In the genomic region with DNA sequence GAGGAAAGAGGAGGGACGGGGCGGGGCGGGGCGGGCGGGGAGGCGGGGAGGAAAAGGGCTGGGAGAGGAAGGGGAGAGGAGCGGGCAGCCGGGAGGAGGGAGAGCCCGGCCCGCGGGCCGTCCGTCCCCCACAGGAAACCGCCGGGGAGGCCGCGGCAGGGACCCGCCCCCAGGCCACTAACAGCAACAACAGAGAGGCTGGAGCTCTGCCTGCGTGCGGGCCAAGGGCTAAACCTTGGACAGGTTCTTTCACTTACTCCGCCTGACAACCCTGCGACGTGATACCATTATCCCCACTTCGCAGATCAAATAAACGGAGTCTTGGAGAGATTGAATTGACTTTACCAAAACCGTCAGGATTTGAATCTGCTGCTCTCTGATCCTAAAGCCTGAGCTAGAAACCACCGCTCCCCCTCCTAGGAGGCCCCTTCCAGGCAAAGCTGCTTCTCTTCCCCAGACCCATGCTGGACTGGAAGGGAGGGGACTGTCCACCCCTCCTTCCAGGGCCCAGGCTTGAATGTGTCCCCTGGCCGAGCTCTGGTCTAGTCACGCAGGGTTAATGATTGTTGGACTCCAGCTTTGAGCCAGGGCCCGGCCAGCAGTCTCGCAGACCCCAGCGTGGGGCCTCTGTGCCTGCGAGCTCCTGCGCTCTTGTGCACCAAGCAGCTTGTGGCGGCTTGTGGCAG, we compare ENCODE assay signal across 8 cellular contexts. TPM values are rescaled to one million over a fixed set of nuclear protein-coding genes. Genes with fewer than 3 reads are reported as not detected.
DNase-seq lines count a peak whose midpoint lies in the region; ATAC-seq and TF ChIP-seq lines count a peak whose summit lies in the region.

A gene with protein sequence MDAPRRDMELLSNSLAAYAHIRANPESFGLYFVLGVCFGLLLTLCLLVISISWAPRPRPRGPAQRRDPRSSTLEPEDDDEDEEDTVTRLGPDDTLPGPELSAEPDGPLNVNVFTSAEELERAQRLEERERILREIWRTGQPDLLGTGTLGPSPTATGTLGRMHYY (minus strand): TSS at position 10 of the 686 bp plus-strand sequence. CDS start 608 bp downstream, outside the sequence.

- TF ChIP-seq POLR2A in heart left ventricle (IDR thresholded peaks at IDR 0.05) = peak in 1 of 2 donors; percentile 33

- no peaks in the 10 kb centered on the region for H3K27me3 ChIP-seq in CD8-positive, alpha-beta T cell (ENCODE audit: insufficient read depth, low read length)
- H3K27me3 ChIP-seq in GM23338 (ENCODE audit: insufficient read depth) (peaks cover 47% of the 10 kb centered on the region), Panc1 (ENCODE audit: control insufficient read depth, insufficient read depth, low read length) (no peaks in the 10 kb centered on the region), heart left ventricle (no peaks in the 10 kb centered on the region)

- no TSS peak for BruUV-seq in Panc1 (replicated peaks; lab: Mats Ljungman, UMichigan)

- peak within 1 kb of the TSS; percentile 55 for H3K27ac Mint-ChIP-seq in CD8-positive, alpha-beta T cell
- H3K27ac Mint-ChIP-seq in GM23338 = no peak within 1 kb of the TSS
- no peak within 1 kb of the TSS for H3K27ac Mint-ChIP-seq in activated naive CD8-positive, alpha-beta T cell treated with anti-CD3 and anti-CD28 coated beads, Interleukin-2, amount 50 U/mL, for 24 hours

- CTCF ChIA-PET in CD8-positive, alpha-beta T cell (lab: Charles Lee) = interaction anchor here (1.1 to 1.7 kb wide), 4 partner anchors 10 to 97 kb away, joined by 3 to 6 read pairs (median 4); no protein-coding TSS in a partner anchor
- CTCF ChIA-PET in Panc1 (lab: Charles Lee) = interaction anchor here (0.6 to 0.9 kb wide), 2 partner anchors 19 to 47 kb away, joined by 3 to 8 read pairs; no protein-coding TSS in a partner anchor

- POLR2A ChIA-PET in CD8-positive, alpha-beta T cell (lab: Charles Lee) = interaction anchor here (0.6 to 1.8 kb wide), 4 partner anchors 15 to 163 kb away, joined by 3 to 8 read pairs (median 8); partner anchors contain the start of gene SH3D21
- POLR2A ChIA-PET in Panc1 (lab: Charles Lee) = no interaction called here

- 6 to 17% (median 6%) methylated on average over 10 to 35 of the region's 35 CpGs for WGBS in heart left ventricle, 4 donors

- H4K20me1 ChIP-seq in GM23338 (replicated peaks; ENCODE audit: insufficient read depth) = no peaks in the 10 kb centered on the region

- peak within 1 kb of the TSS; percentile 94 for H3K4me2 ChIP-seq in GM23338

- DNase-seq in CD8-positive, alpha-beta T cell = peak in 6 of 7 experiments; percentile 26 to 63 (median 41)
- DNase-seq in GM23338 (ENCODE audit: low spot score) = peak; percentile 76
- DNase-seq in Panc1 (ENCODE audit: low read depth, low spot score) = no peak
- DNase-seq in activated naive CD8-positive, alpha-beta T cell treated with anti-CD3 and anti-CD28 coated beads, Interleukin-2, amount 50 U/mL, for 24 hours = peak; percentile 53
- peak; percentile 87 to 94 (median 91) for DNase-seq in heart left ventricle
- peak; percentile 92 for DNase-seq in posterior vena cava (ENCODE audit: low spot score)

- peak; percentile 37 for ATAC-seq in CD8-positive, alpha-beta T cell
- ATAC-seq in GM23338 = peak; percentile 6
- peak; percentile 60 for ATAC-seq in Panc1
- ATAC-seq in activated naive CD8-positive, alpha-beta T cell treated with anti-CD3 and anti-CD28 coated beads, Interleukin-2, amount 50 U/mL, for 24 hours = peak; percentile 41
- ATAC-seq in heart left ventricle = peak; percentile 54 to 81 (median 64)
- no peak for ATAC-seq in GM21576 (IDR thresholded peaks at IDR 0.05; ENCODE audit: unreplicated experiment)
- no peak for ATAC-seq in HG03095 (IDR thresholded peaks at IDR 0.05; ENCODE audit: unreplicated experiment)

- intact Hi-C loops in CD8-positive, alpha-beta T cell (cut with DNase I, micrococcal nuclease) = loop anchor here in 1 of 2 experiments (1.0 to 5.0 kb wide), 2 partner anchors 17 to 64 kb away; partner anchors contain the start of genes SH3D21 and STK40
- intact Hi-C loops in Panc1 (cut with micrococcal nuclease; ENCODE audit: unreplicated experiment) (no loop called here), heart left ventricle (cut with DNase I) (loop anchor here in 4 of 10 donors (2.0 to 5.0 kb wide), 3 partner anchors 43 to 45 kb away; no protein-coding TSS in a partner anchor), posterior vena cava (cut with DNase I) (no loop called here)

- H2AFZ ChIP-seq in GM23338 = peak within 1 kb of the TSS; percentile 78; the same call in 1 of the 2 replicates

- no peak within 1 kb of the TSS for H3K27ac ChIP-seq in CD8-positive, alpha-beta T cell (ENCODE audit: low read depth, low read length)
- H3K27ac ChIP-seq in GM23338 (ENCODE audit: low read depth) = no peak within 1 kb of the TSS
- peak within 1 kb of the TSS; percentile 85 for H3K27ac ChIP-seq in Panc1 (ENCODE audit: low read length)
- H3K27ac ChIP-seq in heart left ventricle = peak within 1 kb of the TSS; percentile 72 to 97 (median 92)

- H3K9me2 ChIP-seq in GM23338 (ENCODE audit: insufficient read depth) = no peaks in the 10 kb centered on the region; the same call in 1 of the 2 replicates

- no peaks in the 10 kb centered on the region for H3K9me3 ChIP-seq in CD8-positive, alpha-beta T cell (ENCODE audit: low read length)
- no peaks in the 10 kb centered on the region for H3K9me3 ChIP-seq in Panc1 (ENCODE audit: control insufficient read depth, insufficient read depth, low read depth, low read length)
- H3K9me3 ChIP-seq in heart left ventricle = no peaks in the 10 kb centered on the region

- TF ChIP-seq CTCF in CD8-positive, alpha-beta T cell (IDR thresholded peaks at IDR 0.05) = no peak
- no peak for TF ChIP-seq CTCF in GM23338 (conservative IDR thresholded peaks at IDR 0.05; ENCODE audit: low read depth in 2 of 2)
- no peak for TF ChIP-seq CTCF in Panc1 (IDR thresholded peaks at IDR 0.05)
- no peak for TF ChIP-seq CTCF in heart left ventricle (IDR thresholded peaks at IDR 0.05)

- no peaks in the 10 kb centered on the region for H3K36me3 Mint-ChIP-seq in CD8-positive, alpha-beta T cell
- H3K36me3 Mint-ChIP-seq in GM23338 (ENCODE audit: low read depth) = peaks cover 3% of the 10 kb centered on the region
- no peaks in the 10 kb centered on the region for H3K36me3 Mint-ChIP-seq in activated naive CD8-positive, alpha-beta T cell treated with anti-CD3 and anti-CD28 coated beads, Interleukin-2, amount 50 U/mL, for 24 hours (ENCODE audit: low read depth)

- peaks cover 25% of the 10 kb centered on the region for H3K4me1 ChIP-seq in CD8-positive, alpha-beta T cell (ENCODE audit: insufficient read depth, low read length)
- H3K4me1 ChIP-seq in GM23338 (ENCODE audit: insufficient read depth) (peaks cover 18% of the 10 kb centered on the region), Panc1 (ENCODE audit: control insufficient read depth, insufficient read depth, low read length) (peaks cover 19% of the 10 kb centered on the region), heart left ventricle (peaks cover 3 to 43% (median 31%) of the 10 kb centered on the region in 12 donors)

- peak within 1 kb of the TSS; percentile 80 for H3K4me3 Mint-ChIP-seq in CD8-positive, alpha-beta T cell
- H3K4me3 Mint-ChIP-seq in GM23338 = peak within 1 kb of the TSS; percentile 80
- peak within 1 kb of the TSS; percentile 71 for H3K4me3 Mint-ChIP-seq in activated naive CD8-positive, alpha-beta T cell treated with anti-CD3 and anti-CD28 coated beads, Interleukin-2, amount 50 U/mL, for 24 hours

- peak within 1 kb of the TSS; percentile 58 for H3K4me3 ChIP-seq in CD8-positive, alpha-beta T cell (ENCODE audit: low read depth, low read length)
- H3K4me3 ChIP-seq in GM23338 (peak within 1 kb of the TSS; percentile 88), Panc1 (ENCODE audit: low read depth in 2 of 2, low read length in 2 of 2) (peak within 1 kb of the TSS; percentile 56 to 72), heart left ventricle (peak within 1 kb of the TSS; percentile 59 to 98 (median 85))

- in situ Hi-C loops in Panc1 (cut with HindIII; ENCODE audit: low pct_unique_long_range_greater_than_20kb, low sequenced_read_pairs) = no loop called here

- no peaks in the 10 kb centered on the region for H3K9me3 Mint-ChIP-seq in CD8-positive, alpha-beta T cell
- H3K9me3 Mint-ChIP-seq in GM23338 = no peaks in the 10 kb centered on the region
- no peaks in the 10 kb centered on the region for H3K9me3 Mint-ChIP-seq in activated naive CD8-positive, alpha-beta T cell treated with anti-CD3 and anti-CD28 coated beads, Interleukin-2, amount 50 U/mL, for 24 hours

- H3F3A ChIP-seq in GM23338 (replicated peaks; ENCODE audit: low read depth) = peaks cover 22% of the 10 kb centered on the region

- no peaks in the 10 kb centered on the region for H3K79me2 ChIP-seq in GM23338 (replicated peaks; ENCODE audit: insufficient read depth)

- H3K27me3 Mint-ChIP-seq in CD8-positive, alpha-beta T cell (ENCODE audit: low read depth) = peaks cover 9% of the 10 kb centered on the region
- peaks cover 31% of the 10 kb centered on the region for H3K27me3 Mint-ChIP-seq in GM23338 (ENCODE audit: insufficient read depth, low read depth, poor library complexity)
- H3K27me3 Mint-ChIP-seq in activated naive CD8-positive, alpha-beta T cell treated with anti-CD3 and anti-CD28 coated beads, Interleukin-2, amount 50 U/mL, for 24 hours = peaks cover 12% of the 10 kb centered on the region

- no peaks in the 10 kb centered on the region for H3K36me3 ChIP-seq in CD8-positive, alpha-beta T cell (ENCODE audit: insufficient read depth, low read length)
- H3K36me3 ChIP-seq in GM23338 (ENCODE audit: insufficient read depth) (no peaks in the 10 kb centered on the region), Panc1 (ENCODE audit: control insufficient read depth, insufficient read depth, low read length) (no peaks in the 10 kb centered on the region), heart left ventricle (peaks cover 0 to 4% (median 0%) of the 10 kb centered on the region in 9 donors)

- peaks cover 25% of the 10 kb centered on the region for H3K4me1 Mint-ChIP-seq in CD8-positive, alpha-beta T cell (ENCODE audit: low read depth)
- peaks cover 15% of the 10 kb centered on the region for H3K4me1 Mint-ChIP-seq in GM23338
- peaks cover 30% of the 10 kb centered on the region for H3K4me1 Mint-ChIP-seq in activated naive CD8-positive, alpha-beta T cell treated with anti-CD3 and anti-CD28 coated beads, Interleukin-2, amount 50 U/mL, for 24 hours

TF ChIP-seq in GM23338, 12 proteins besides CTCF, POLR2A, EP300 and RAD21 (continues in another document):
- TF ChIP-seq EZH2phosphoT487 (IDR thresholded peaks at IDR 0.05; ENCODE audit: unreplicated experiment) (no peak), ZNF331 (CRISPR knock-in tag; IDR thresholded peaks at IDR 0.05; ENCODE audit: low read depth) (no peak), POLR2AphosphoS5 (IDR thresholded peaks at IDR 0.05; ENCODE audit: low read depth) (no peak), ZNF114 (CRISPR knock-in tag; IDR thresholded peaks at IDR 0.05) (no peak)

RNA-seq across cellular contexts. Expression of the gene that starts here (rescaled TPM):
- total RNA-seq in CD8-positive, alpha-beta T cell = 1 to 10 TPM in 1 of 2 experiments, under 1 TPM in 1; 0.97 to 1.2 TPM
- 27.1 and 27.3 TPM in 2 replicates for total RNA-seq in GM23338 (2014; rRNA removed; shearing (Covaris generic))
- 9.2 and 11.5 TPM in 2 replicates for polyA plus RNA-seq in GM23338 (2016; fragmentation: Nextera tagmentation; extraction: Ambion mirVana)
- 79.0 TPM for total RNA-seq in Panc1 (2021; ENCODE audit: unreplicated experiment)
- polyA plus RNA-seq in Panc1 (2012; ENCODE audit: insufficient read length) = 196 TPM
- 10 to 100 TPM in 6 of 9 donors, 1 to 10 TPM in 3; 5.9 to 42.3 (median 10.8) TPM for total RNA-seq in heart left ventricle
- 10 to 100 TPM; 13.6 to 21.4 TPM for polyA plus RNA-seq in heart left ventricle
- total RNA-seq in posterior vena cava = 10 to 100 TPM; 38.0 to 39.5 TPM

Comparison
In these comparisons a context has a peak if more than half of its experiments do, and no peak if none do; other contexts are left out.
1. ATAC-seq: peak in CD8-positive, alpha-beta T cell (single experiment), GM23338 (single experiment), Panc1 (single experiment), activated naive CD8-positive, alpha-beta T cell treated with anti-CD3 and anti-CD28 coated beads, Interleukin-2, amount 50 U/mL, for 24 hours (single experiment) and heart left ventricle (4 of 4); none in GM21576 (single experiment) and HG03095 (single experiment).
2. H3K27ac ChIP-seq: peak in Panc1 (single experiment) and heart left ventricle (12 of 12); none in CD8-positive, alpha-beta T cell (single experiment) and GM23338 (single experiment).
3. Peak in every context shown above with its lines, with median percentiles within 50 percentile points of each other: H3K4me3 ChIP-seq and H3K4me3 Mint-ChIP-seq.